Comparison of ENCODE assay signal across 1 cellular context in genomic region chr15:34802803-34803395, GRCh38.
TF ChIP-seq lines count a peak whose summit lies in the region.

No MANE protein-coding gene starts in this region.

TF ChIP-seq in A549, 52 proteins besides CTCF, POLR2A, EP300 and RAD21 (continued from another document):
- TF ChIP-seq, protein P1, sequence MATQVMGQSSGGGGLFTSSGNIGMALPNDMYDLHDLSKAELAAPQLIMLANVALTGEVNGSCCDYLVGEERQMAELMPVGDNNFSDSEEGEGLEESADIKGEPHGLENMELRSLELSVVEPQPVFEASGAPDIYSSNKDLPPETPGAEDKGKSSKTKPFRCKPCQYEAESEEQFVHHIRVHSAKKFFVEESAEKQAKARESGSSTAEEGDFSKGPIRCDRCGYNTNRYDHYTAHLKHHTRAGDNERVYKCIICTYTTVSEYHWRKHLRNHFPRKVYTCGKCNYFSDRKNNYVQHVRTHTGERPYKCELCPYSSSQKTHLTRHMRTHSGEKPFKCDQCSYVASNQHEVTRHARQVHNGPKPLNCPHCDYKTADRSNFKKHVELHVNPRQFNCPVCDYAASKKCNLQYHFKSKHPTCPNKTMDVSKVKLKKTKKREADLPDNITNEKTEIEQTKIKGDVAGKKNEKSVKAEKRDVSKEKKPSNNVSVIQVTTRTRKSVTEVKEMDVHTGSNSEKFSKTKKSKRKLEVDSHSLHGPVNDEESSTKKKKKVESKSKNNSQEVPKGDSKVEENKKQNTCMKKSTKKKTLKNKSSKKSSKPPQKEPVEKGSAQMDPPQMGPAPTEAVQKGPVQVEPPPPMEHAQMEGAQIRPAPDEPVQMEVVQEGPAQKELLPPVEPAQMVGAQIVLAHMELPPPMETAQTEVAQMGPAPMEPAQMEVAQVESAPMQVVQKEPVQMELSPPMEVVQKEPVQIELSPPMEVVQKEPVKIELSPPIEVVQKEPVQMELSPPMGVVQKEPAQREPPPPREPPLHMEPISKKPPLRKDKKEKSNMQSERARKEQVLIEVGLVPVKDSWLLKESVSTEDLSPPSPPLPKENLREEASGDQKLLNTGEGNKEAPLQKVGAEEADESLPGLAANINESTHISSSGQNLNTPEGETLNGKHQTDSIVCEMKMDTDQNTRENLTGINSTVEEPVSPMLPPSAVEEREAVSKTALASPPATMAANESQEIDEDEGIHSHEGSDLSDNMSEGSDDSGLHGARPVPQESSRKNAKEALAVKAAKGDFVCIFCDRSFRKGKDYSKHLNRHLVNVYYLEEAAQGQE (IDR thresholded peaks at IDR 0.05): no peak
- TF ChIP-seq NR3C1 (IDR thresholded peaks at IDR 0.05) (no peak), GATA3 (IDR thresholded peaks at IDR 0.05; ENCODE audit: borderline replicate concordance) (no peak)
